9 cellular contexts compared by ENCODE assay signal in genomic region chr12:120007272-120007671, GRCh38. TPM values are rescaled to one million over a fixed set of nuclear protein-coding genes. Genes with fewer than 3 reads are reported as not detected.
DNase-seq lines count a peak whose midpoint lies in the region; ATAC-seq, FAIRE-seq and TF ChIP-seq lines count a peak whose summit lies in the region.
"Had no signal": no experiment of that assay in that cellular context is flagged by ENCODE, and none has a peak within 500 bp of the region (broad histone marks: within the 10 kb centered on the region; RNA-seq: fewer than 3 reads in every experiment).

No MANE protein-coding gene starts in this region.

- peak overlapping the region; percentile 31 for H3K4me3 Mint-ChIP-seq in activated CD8-positive, alpha-beta T cell treated with anti-CD3 and anti-CD28 coated beads, Interleukin-2, amount 10 ng/mL, durations not matched to agents 7 days and 5 days
- H3K4me3 Mint-ChIP-seq in endothelial cell (ENCODE audit: unreplicated experiment) = no peak overlapping the region
- no peak overlapping the region for H3K4me3 Mint-ChIP-seq in type B pancreatic cell
- H3K4me3 Mint-ChIP-seq in progenitor cell of endocrine pancreas (ENCODE audit: low read depth) = no peak overlapping the region

- H3K9me3 Mint-ChIP-seq in activated CD8-positive, alpha-beta T cell treated with anti-CD3 and anti-CD28 coated beads, Interleukin-2, amount 10 ng/mL, durations not matched to agents 7 days and 5 days (ENCODE audit: insufficient read depth) = no peaks in the 10 kb centered on the region
- H3K9me3 Mint-ChIP-seq in endothelial cell (ENCODE audit: unreplicated experiment) (no peaks in the 10 kb centered on the region), type B pancreatic cell (no peaks in the 10 kb centered on the region), progenitor cell of endocrine pancreas (ENCODE audit: low read depth) (no peaks in the 10 kb centered on the region)

- TF ChIP-seq POLR2A in H54 (IDR thresholded peaks at IDR 0.05; ENCODE audit: low read depth, low read length) = no peak

- ATAC-seq in activated CD8-positive, alpha-beta T cell treated with anti-CD3 and anti-CD28 coated beads, Interleukin-2, amount 10 ng/mL, durations not matched to agents 7 days and 5 days = peak; percentile 72
- no peak for ATAC-seq in GM21526 (IDR thresholded peaks at IDR 0.05; ENCODE audit: low FRiP score, unreplicated experiment)

- H3K36me3 Mint-ChIP-seq in activated CD8-positive, alpha-beta T cell treated with anti-CD3 and anti-CD28 coated beads, Interleukin-2, amount 10 ng/mL, durations not matched to agents 7 days and 5 days (ENCODE audit: low read depth) = peaks cover 49% of the 10 kb centered on the region
- no peaks in the 10 kb centered on the region for H3K36me3 Mint-ChIP-seq in endothelial cell (ENCODE audit: low read depth, unreplicated experiment)
- no peaks in the 10 kb centered on the region for H3K36me3 Mint-ChIP-seq in type B pancreatic cell
- H3K36me3 Mint-ChIP-seq in progenitor cell of endocrine pancreas (ENCODE audit: insufficient read depth) = no peaks in the 10 kb centered on the region

- CTCF ChIA-PET in activated CD8-positive, alpha-beta T cell treated with anti-CD3 and anti-CD28 coated beads, Interleukin-2, amount 10 ng/mL, durations not matched to agents 7 days and 5 days (lab: Charles Lee) = interaction anchor here (1.0 to 3.3 kb wide), 9 partner anchors 9 to 80 kb away, joined by 3 to 45 read pairs (median 3); partner anchors contain the start of gene BICDL1

- DNase-seq in H54 (ENCODE audit: insufficient read length, low spot score) (no peak), endothelial cell (ENCODE audit: low spot score) (peak; percentile 4), NOMO-1 treated with DMSO at 0.1 percent for 48 hours (lab: John Stamatoyannopoulos, UW; ENCODE audit: unreplicated experiment) (no peak), type B pancreatic cell (ENCODE audit: extremely low spot score, unreplicated experiment) (no peak), progenitor cell of endocrine pancreas (ENCODE audit: low spot score, unreplicated experiment) (no peak)
- peak; percentile 86 for DNase-seq in activated CD8-positive, alpha-beta T cell treated with anti-CD3 and anti-CD28 coated beads, Interleukin-2, amount 10 ng/mL, durations not matched to agents 7 days and 5 days
- peak; percentile 46 for DNase-seq in stimulated activated CD8-positive, alpha-beta memory T cell treated with anti-CD3 and anti-CD28 coated beads, Interleukin-12 subunit alpha, Interleukin-12 subunit beta, amount 100 ng/mL, for 1 hour (ENCODE audit: low read depth)
- DNase-seq: DND-41 had no signal

- FAIRE-seq in H54 (lab: Jason Lieb, UNC) = peak; percentile 20

- POLR2A ChIA-PET in activated CD8-positive, alpha-beta T cell treated with anti-CD3 and anti-CD28 coated beads, Interleukin-2, amount 10 ng/mL, durations not matched to agents 7 days and 5 days (lab: Charles Lee) = interaction anchor here (0.6 to 3.5 kb wide), 15 partner anchors 8 to 286 kb away, joined by 3 to 72 read pairs (median 6); partner anchors contain the start of genes BICDL1, RAB35, RNU4-1 and RNU4-2

- H3K27me3 Mint-ChIP-seq in activated CD8-positive, alpha-beta T cell treated with anti-CD3 and anti-CD28 coated beads, Interleukin-2, amount 10 ng/mL, durations not matched to agents 7 days and 5 days (ENCODE audit: low read depth) = no peaks in the 10 kb centered on the region
- peaks cover 2% of the 10 kb centered on the region for H3K27me3 Mint-ChIP-seq in endothelial cell (ENCODE audit: unreplicated experiment)
- no peaks in the 10 kb centered on the region for H3K27me3 Mint-ChIP-seq in type B pancreatic cell
- no peaks in the 10 kb centered on the region for H3K27me3 Mint-ChIP-seq in progenitor cell of endocrine pancreas

- H3K4me1 Mint-ChIP-seq in activated CD8-positive, alpha-beta T cell treated with anti-CD3 and anti-CD28 coated beads, Interleukin-2, amount 10 ng/mL, durations not matched to agents 7 days and 5 days (ENCODE audit: low read depth) = peaks cover 69% of the 10 kb centered on the region
- peaks cover 24% of the 10 kb centered on the region for H3K4me1 Mint-ChIP-seq in endothelial cell (ENCODE audit: unreplicated experiment)
- H3K4me1 Mint-ChIP-seq in type B pancreatic cell (ENCODE audit: unreplicated experiment) = peaks cover 1% of the 10 kb centered on the region
- peaks cover 12% of the 10 kb centered on the region for H3K4me1 Mint-ChIP-seq in progenitor cell of endocrine pancreas (ENCODE audit: low read depth)

- TF ChIP-seq CTCF in endothelial cell (IDR thresholded peaks at IDR 0.05; ENCODE audit: unreplicated experiment) (no peak), type B pancreatic cell (conservative IDR thresholded peaks at IDR 0.05) (no peak), progenitor cell of endocrine pancreas (IDR thresholded peaks at IDR 0.05; ENCODE audit: unreplicated experiment) (no peak)

- peak overlapping the region; percentile 79 for H3K27ac Mint-ChIP-seq in activated CD8-positive, alpha-beta T cell treated with anti-CD3 and anti-CD28 coated beads, Interleukin-2, amount 10 ng/mL, durations not matched to agents 7 days and 5 days
- peak overlapping the region; percentile 96 for H3K27ac Mint-ChIP-seq in endothelial cell (ENCODE audit: unreplicated experiment)
- H3K27ac Mint-ChIP-seq in type B pancreatic cell = no peak overlapping the region
- H3K27ac Mint-ChIP-seq in progenitor cell of endocrine pancreas = no peak overlapping the region

RNA-seq across cellular contexts. Expression of gene BICDL1, which starts 18.2 kb away (rescaled TPM):
- 10 to 100 TPM; 62.4 to 64.8 TPM for total RNA-seq in activated CD8-positive, alpha-beta T cell treated with anti-CD3 and anti-CD28 coated beads, Interleukin-2, amount 10 ng/mL, durations not matched to agents 7 days and 5 days
- 2.8 TPM for total RNA-seq in endothelial cell (ENCODE audit: unreplicated experiment)
- total RNA-seq in type B pancreatic cell (ENCODE audit: low replicate concordance) = 7.4 and 7.8 TPM in 2 replicates
- total RNA-seq in progenitor cell of endocrine pancreas = 11.1 and 11.7 TPM in 2 replicates

Comparison
In these comparisons a context has a peak if more than half of its experiments do, and no peak if none do; other contexts are left out.
1. DNase-seq: peak in activated CD8-positive, alpha-beta T cell treated with anti-CD3 and anti-CD28 coated beads, Interleukin-2, amount 10 ng/mL, durations not matched to agents 7 days and 5 days (single experiment), endothelial cell (single experiment) and stimulated activated CD8-positive, alpha-beta memory T cell treated with anti-CD3 and anti-CD28 coated beads, Interleukin-12 subunit alpha, Interleukin-12 subunit beta, amount 100 ng/mL, for 1 hour (single experiment); none in H54 (single experiment), NOMO-1 treated with DMSO at 0.1 percent for 48 hours (single experiment), type B pancreatic cell (single experiment) and progenitor cell of endocrine pancreas (single experiment).
2. H3K27ac Mint-ChIP-seq: peak in activated CD8-positive, alpha-beta T cell treated with anti-CD3 and anti-CD28 coated beads, Interleukin-2, amount 10 ng/mL, durations not matched to agents 7 days and 5 days (single experiment) and endothelial cell (single experiment); none in type B pancreatic cell (single experiment) and progenitor cell of endocrine pancreas (single experiment).